In genomic region chr1:210093461-210093860, GRCh38 we compare ENCODE assay signal across 32 cellular contexts.
"Had no signal": no experiment of that assay in that cellular context is flagged by ENCODE, and none has a peak within 500 bp of the region (broad histone marks: within the 10 kb centered on the region; RNA-seq: fewer than 3 reads in every experiment).

No MANE protein-coding gene starts in this region.

- DNase-seq: activated CD4-positive, alpha-beta memory T cell treated with anti-CD3 and anti-CD28 coated beads, Interleukin-2, amount 10 ng/mL, durations not matched to agents 7 days and 5 days; activated CD4-positive, alpha-beta T cell treated with anti-CD3 and anti-CD28 coated beads for 1 hour; activated CD4-positive, alpha-beta T cell treated with anti-CD3 and anti-CD28 coated beads for 36 hours; activated CD4-positive, alpha-beta T cell treated with anti-CD3 and anti-CD28 coated beads for 48 hours; activated CD4-positive, alpha-beta T cell treated with anti-CD3 and anti-CD28 coated beads, Interleukin-2, amount 10 ng/mL, durations not matched to agents 7 days and 5 days; activated CD4-positive, alpha-beta T cell treated with anti-CD3 and anti-CD28 coated beads, Interleukin-2, amount 50 U/mL, for 48 hours; activated CD4-positive, CD25-positive, alpha-beta regulatory T cell; activated CD8-positive, alpha-beta memory T cell treated with anti-CD3 and anti-CD28 coated beads for 24 hours; activated CD8-positive, alpha-beta memory T cell treated with anti-CD3 and anti-CD28 coated beads, Interleukin-2, amount 10 ng/mL, durations not matched to agents 7 days and 5 days; activated CD8-positive, alpha-beta memory T cell treated with anti-CD3 and anti-CD28 coated beads, Interleukin-2, amount 50 U/mL, for 48 hours; activated CD8-positive, alpha-beta T cell treated with anti-CD3 and anti-CD28 coated beads, Interleukin-2, amount 10 ng/mL, durations not matched to agents 7 days and 5 days; activated effector memory CD4-positive, alpha-beta T cell treated with Interleukin-2 at 50 U/mL for 16 hours; activated gamma-delta T cell; activated naive CD4-positive, alpha-beta T cell treated with anti-CD3 and anti-CD28 coated beads, Interleukin-2, amount 10 ng/mL, durations not matched to agents 7 days and 5 days; activated naive CD4-positive, alpha-beta T cell treated with Interleukin-2 at 50 U/mL for 16 hours; activated naive CD8-positive, alpha-beta T cell treated with anti-CD3 and anti-CD28 coated beads, Interleukin-2, amount 10 ng/mL, durations not matched to agents 7 days and 5 days; activated naive CD8-positive, alpha-beta T cell treated with anti-CD3 and anti-CD28 coated beads, Interleukin-2, amount 50 U/mL, for 24 hours; activated T-cell treated with anti-CD3 and anti-CD28 coated beads, Interleukin-2, amount 50 U/mL, for 24 hours; activated T-cell treated with anti-CD3 and anti-CD28 coated beads, Interleukin-2, amount 50 U/mL, for 48 hours; amygdala; anterior cingulate cortex; caudate nucleus; cerebellar nuclear complex; T-helper 1 cell; T-helper 2 cell; T-helper 9 cell; WERI-Rb-1 had no signal

- H3K36me3 ChIP-seq: ascending aorta, cardiac muscle cell, WERI-Rb-1 had no signal

- H3K27me3 ChIP-seq: ascending aorta, cardiac muscle cell had no signal

- H3K9me3 ChIP-seq: ascending aorta had no signal

- FAIRE-seq: bronchial epithelial cell had no signal

- H3K4me3 ChIP-seq: ascending aorta, cardiac muscle cell had no signal

- ATAC-seq: activated CD4-positive, alpha-beta T cell treated with anti-CD3 and anti-CD28 coated beads for 36 hours; activated CD4-positive, CD25-positive, alpha-beta regulatory T cell treated with anti-CD3 and anti-CD28 coated beads, Interleukin-2, amount 50 U/mL, for 24 hours; activated CD8-positive, alpha-beta memory T cell treated with anti-CD3 and anti-CD28 coated beads, Interleukin-2, amount 10 ng/mL, durations not matched to agents 7 days and 5 days; activated CD8-positive, alpha-beta T cell treated with anti-CD3 and anti-CD28 coated beads, Interleukin-2, amount 10 ng/mL, durations not matched to agents 7 days and 5 days; activated naive CD8-positive, alpha-beta T cell treated with anti-CD3 and anti-CD28 coated beads, Interleukin-2, amount 50 U/mL, for 24 hours; WTC11 had no signal

- H3K4me1 ChIP-seq: ascending aorta had no signal

- H3K27ac ChIP-seq: ascending aorta, cardiac muscle cell, WERI-Rb-1 had no signal
